1 cellular context compared by ENCODE assay signal in the genomic region with DNA sequence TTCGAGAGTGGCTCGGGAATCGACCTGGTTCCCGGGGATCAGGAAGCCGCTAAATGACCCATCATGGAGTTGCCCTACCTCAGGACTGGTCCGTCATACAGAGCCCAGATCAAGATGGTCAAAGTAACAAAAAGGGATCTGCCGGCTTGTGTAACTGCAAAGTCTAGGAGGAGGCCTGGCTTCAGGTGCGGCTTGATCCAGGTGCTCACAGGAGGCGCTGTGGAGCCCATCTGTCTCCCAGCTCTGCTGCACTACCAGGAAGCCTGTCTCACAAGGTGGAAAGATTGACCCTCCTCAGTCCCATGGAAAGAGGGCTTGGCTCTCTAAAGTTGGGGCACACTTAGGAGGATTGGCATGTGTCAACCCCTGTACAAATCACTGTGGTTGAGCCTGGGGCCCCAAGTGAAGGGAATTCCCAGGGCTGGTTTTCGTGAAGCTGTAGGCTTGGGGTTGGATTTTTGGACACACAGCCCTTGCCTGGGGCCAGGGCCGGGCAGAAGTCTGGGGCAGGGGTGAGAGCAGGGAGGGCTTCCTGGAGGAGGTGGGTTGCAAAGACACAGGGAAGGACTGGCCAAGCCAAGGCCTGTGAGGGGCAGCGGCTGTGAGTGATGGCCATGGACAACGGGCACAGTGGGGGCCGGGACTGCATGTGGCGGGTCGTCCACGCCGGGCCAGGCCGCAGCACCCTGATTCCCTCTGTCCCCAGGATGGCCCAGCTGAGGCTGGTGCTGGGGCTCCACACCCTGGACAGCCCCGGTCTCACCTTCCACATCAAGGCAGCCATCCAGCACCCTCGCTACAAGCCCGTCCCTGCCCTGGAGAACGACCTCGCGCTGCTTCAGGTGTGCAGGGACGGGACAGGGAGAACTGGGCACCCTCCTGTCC.
TF ChIP-seq lines count a peak whose summit lies in the region.

No MANE protein-coding gene starts in this region.

TF ChIP-seq in K562, 482 proteins besides CTCF, POLR2A, EP300 and RAD21:
- TF ChIP-seq NR1H2 (CRISPR knock-in tag; IDR thresholded peaks at IDR 0.05) (no peak), ZNF436 (CRISPR knock-in tag; IDR thresholded peaks at IDR 0.05) (peak; percentile 78; the same call in 1 of the 2 replicates), BCOR (IDR thresholded peaks at IDR 0.05) (peak; percentile 73), KDM1A (IDR thresholded peaks at IDR 0.05) (peak; percentile 40 to 67; a peak in 3 of 4 replicates), ZNF589 (CRISPR knock-in tag; IDR thresholded peaks at IDR 0.05; ENCODE audit: low read depth) (no peak), TAF7 (tag; IDR thresholded peaks at IDR 0.05) (no peak), MTA3 (IDR thresholded peaks at IDR 0.05; ENCODE audit: borderline replicate concordance) (no peak), RCOR1 (IDR thresholded peaks at IDR 0.05; ENCODE audit: borderline replicate concordance in 1 of 2, low read depth in 2 of 2, low read length in 2 of 2) (0 out of 4 replicates have a peak, but pooled peaks of 1 of the 2 experiments have one; percentile 4), ZFP36 (IDR thresholded peaks at IDR 0.05; ENCODE audit: low read depth, low read length, partially characterized antibody) (peak; percentile 94)
- TF ChIP-seq, protein P1, sequence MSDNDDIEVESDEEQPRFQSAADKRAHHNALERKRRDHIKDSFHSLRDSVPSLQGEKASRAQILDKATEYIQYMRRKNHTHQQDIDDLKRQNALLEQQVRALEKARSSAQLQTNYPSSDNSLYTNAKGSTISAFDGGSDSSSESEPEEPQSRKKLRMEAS (CRISPR knock-in tag; IDR thresholded peaks at IDR 0.05), result 0 out of 2 replicates have a peak, but pooled peaks have one; percentile 34
